ENCODE assay signal across 18 cellular contexts in genomic region chr4:160495356-160495755, GRCh38.
A peak's percentile ranks its signal among the peaks of the same experiment; 100 is the strongest.
DNase-seq lines count a peak whose midpoint lies in the region; ATAC-seq and TF ChIP-seq lines count a peak whose summit lies in the region.
"Had no signal": no experiment of that assay in that cellular context is flagged by ENCODE, and none has a peak within 500 bp of the region (broad histone marks: within the 10 kb centered on the region; RNA-seq: fewer than 3 reads in every experiment).

No MANE protein-coding gene starts in this region.

- no peak for TF ChIP-seq EP300 in upper lobe of left lung (IDR thresholded peaks at IDR 0.05)

- WGBS in upper lobe of left lung, 2 donors = 58 to 73% methylated on average over 2 of the region's 2 CpGs

- no peaks in the 10 kb centered on the region for H3F3A ChIP-seq in PC-3 (ENCODE audit: low read length, unreplicated experiment)

- no peak overlapping the region for H3K9ac ChIP-seq in PC-3 (ENCODE audit: low read length)
- H3K9ac ChIP-seq: BLaER1 treated with 17β-estradiol and CSF1 and Interleukin-3, amounts not matched to agents 10 nM and 100 nM had no signal

- TF ChIP-seq CTCF in cardiac muscle cell (IDR thresholded peaks at IDR 0.05; ENCODE audit: low read depth, low read length) (no peak), left ventricle myocardium inferior (IDR thresholded peaks at IDR 0.05; ENCODE audit: borderline replicate concordance) (no peak), PC-3 (conservative IDR thresholded peaks at IDR 0.05; ENCODE audit: low read depth, low read length) (no peak), upper lobe of left lung (IDR thresholded peaks at IDR 0.05) (no peak)

- 0 out of 2 replicates have a peak overlapping the region, but pooled peaks have one; percentile 9 for H2AFZ ChIP-seq in PC-3 (ENCODE audit: low read length)

- no peaks in the 10 kb centered on the region for H3K9me3 ChIP-seq in cardiac muscle cell (ENCODE audit: low read depth)
- peaks cover 11% of the 10 kb centered on the region for H3K9me3 ChIP-seq in left ventricle myocardium inferior (replicated peaks)
- no peaks in the 10 kb centered on the region for H3K9me3 ChIP-seq in PC-3 (ENCODE audit: low read length)
- H3K9me3 ChIP-seq in upper lobe of left lung = peaks cover 0 to 4% (median 0%) of the 10 kb centered on the region in 4 donors

- no peaks in the 10 kb centered on the region for H3K27me3 ChIP-seq in cardiac muscle cell
- H3K27me3 ChIP-seq in left ventricle myocardium inferior (ENCODE audit: low read depth) = no peaks in the 10 kb centered on the region
- no peaks in the 10 kb centered on the region for H3K27me3 ChIP-seq in PC-3 (ENCODE audit: low read length)
- no peaks in the 10 kb centered on the region for H3K27me3 ChIP-seq in upper lobe of left lung
- H3K27me3 ChIP-seq: BLaER1 treated with 17β-estradiol and CSF1 and Interleukin-3, amounts not matched to agents 10 nM and 100 nM had no signal

- CTCF ChIA-PET in PC-3 (lab: Charles Lee) = no interaction called here

- no peak overlapping the region for H3K4me2 ChIP-seq in PC-3 (ENCODE audit: low read length)
- H3K4me2 ChIP-seq: BLaER1 treated with 17β-estradiol and CSF1 and Interleukin-3, amounts not matched to agents 10 nM and 100 nM had no signal

- intact Hi-C loops in left ventricle myocardium inferior (cut with micrococcal nuclease) (no loop called here), PC-3 (cut with micrococcal nuclease) (no loop called here)

- DNase-seq in cardiac muscle cell (ENCODE audit: low read depth in 1 of 2, low spot score in 1 of 2) (no peak), left ventricle myocardium inferior (no peak), PC-3 (no peak), upper lobe of left lung (no peak)
- DNase-seq: CD4-positive, alpha-beta T cell; CD8-positive, alpha-beta memory T cell; DMS 273 treated with DMSO at 0.1 percent for 48 hours; DMS79; EL; GDM1; H7; HCEC 1CT had no signal

- no peaks in the 10 kb centered on the region for H3K36me3 ChIP-seq in cardiac muscle cell
- no peaks in the 10 kb centered on the region for H3K36me3 ChIP-seq in left ventricle myocardium inferior
- H3K36me3 ChIP-seq in PC-3 (ENCODE audit: low read depth, low read length) = no peaks in the 10 kb centered on the region
- H3K36me3 ChIP-seq in upper lobe of left lung = no peaks in the 10 kb centered on the region
- H3K36me3 ChIP-seq: BLaER1 treated with 17β-estradiol and CSF1 and Interleukin-3, amounts not matched to agents 10 nM and 100 nM had no signal

- H3K4me1 ChIP-seq in cardiac muscle cell (ENCODE audit: low read depth) (peaks cover 3% of the 10 kb centered on the region), left ventricle myocardium inferior (no peaks in the 10 kb centered on the region), PC-3 (ENCODE audit: insufficient read depth, low read length) (no peaks in the 10 kb centered on the region), upper lobe of left lung (no peaks in the 10 kb centered on the region)
- H3K4me1 ChIP-seq: BLaER1 treated with 17β-estradiol and CSF1 and Interleukin-3, amounts not matched to agents 10 nM and 100 nM had no signal

- TF ChIP-seq POLR2A in upper lobe of left lung (IDR thresholded peaks at IDR 0.05) = no peak

- H3K27ac ChIP-seq in cardiac muscle cell = peak overlapping the region; percentile 77
- no peak overlapping the region for H3K27ac ChIP-seq in left ventricle myocardium inferior (replicated peaks)
- H3K27ac ChIP-seq in PC-3 (ENCODE audit: low read length) = no peak overlapping the region
- H3K27ac ChIP-seq in upper lobe of left lung = no peak overlapping the region
- H3K27ac ChIP-seq: 22Rv1; BLaER1 treated with 17β-estradiol and CSF1 and Interleukin-3, amounts not matched to agents 10 nM and 100 nM had no signal

- POLR2A ChIA-PET in PC-3 (lab: Charles Lee; ENCODE audit: unreplicated experiment) = no interaction called here

- ATAC-seq in PC-3 (no peak), SK-N-SH treated with all-trans-retinoic acid at 6 μM for 48 hours (no peak), GM21576 (IDR thresholded peaks at IDR 0.05; ENCODE audit: unreplicated experiment) (no peak), upper lobe of left lung (ENCODE audit: low FRiP score in 2 of 2) (no peak), GM19351 (IDR thresholded peaks at IDR 0.05; ENCODE audit: unreplicated experiment) (no peak)
- ATAC-seq: GM12878 had no signal

- H3K4me3 ChIP-seq in cardiac muscle cell (no peak overlapping the region), left ventricle myocardium inferior (no peak overlapping the region), PC-3 (ENCODE audit: low read length) (no peak overlapping the region), upper lobe of left lung (no peak overlapping the region)
- H3K4me3 ChIP-seq: BLaER1 treated with 17β-estradiol and CSF1 and Interleukin-3, amounts not matched to agents 10 nM and 100 nM; GM12878 had no signal

- H3K9me2 ChIP-seq in PC-3 (replicated peaks; ENCODE audit: low read length) = no peaks in the 10 kb centered on the region

- no TSS peak for BruUV-seq in PC-3 (replicated peaks; lab: Mats Ljungman, UMichigan)

- H3K79me2 ChIP-seq in PC-3 (ENCODE audit: low read length) = no peaks in the 10 kb centered on the region

- H4K20me1 ChIP-seq in PC-3 (ENCODE audit: low read length) = no peaks in the 10 kb centered on the region
- H4K20me1 ChIP-seq: BLaER1 treated with 17β-estradiol and CSF1 and Interleukin-3, amounts not matched to agents 10 nM and 100 nM had no signal

TF ChIP-seq in SK-N-SH treated with all-trans-retinoic acid at 6 μM for 48 hours, 23 proteins besides CTCF, POLR2A, EP300 and RAD21:
- TF ChIP-seq ARNTL (CRISPR knock-in tag; IDR thresholded peaks at IDR 0.05; ENCODE audit: borderline replicate concordance, low read depth) (no peak), TOX (CRISPR knock-in tag; IDR thresholded peaks at IDR 0.05; ENCODE audit: borderline replicate concordance) (no peak), PATZ1 (CRISPR knock-in tag; IDR thresholded peaks at IDR 0.05; ENCODE audit: borderline replicate concordance) (no peak), TCF4 (CRISPR knock-in tag; IDR thresholded peaks at IDR 0.05; ENCODE audit: borderline replicate concordance) (peak; percentile 63; the same call in 1 of the 2 replicates), ISL1 (CRISPR knock-in tag; IDR thresholded peaks at IDR 0.05) (peak; percentile 59), TSHZ2 (CRISPR knock-in tag; IDR thresholded peaks at IDR 0.05) (0 out of 2 replicates have a peak, but pooled peaks have one; percentile 50), CSDC2 (CRISPR knock-in tag; IDR thresholded peaks at IDR 0.05) (no peak)
